Comparison of ENCODE assay signal across 25 cellular contexts in genomic region chr9:111198936-111199335, GRCh38.
"Had no signal": no experiment of that assay in that cellular context is flagged by ENCODE, and none has a peak within 500 bp of the region (broad histone marks: within the 10 kb centered on the region; RNA-seq: fewer than 3 reads in every experiment).

No MANE protein-coding gene starts in this region.

- H3K9ac ChIP-seq: neural progenitor cell had no signal

- H2AFZ ChIP-seq: hepatocyte, neural progenitor cell had no signal

- H3K4me2 ChIP-seq: hepatocyte, neural progenitor cell had no signal

- H3K36me3 ChIP-seq: cardiac muscle cell, left lung, neural progenitor cell, sigmoid colon, uterus had no signal

- H3K4me1 ChIP-seq: left lung, sigmoid colon, testis, uterus had no signal

- H3K27ac ChIP-seq: cardiac muscle cell, hepatocyte, left lung, neural progenitor cell, sigmoid colon, testis, uterus had no signal

- H3K27me3 ChIP-seq: cardiac muscle cell, hepatocyte, left lung, neural progenitor cell, sigmoid colon, testis, uterus had no signal

- H3K9me3 ChIP-seq: testis, uterus had no signal

- DNase-seq: activated B cell treated with CpG ODN at 0.5 μM for 24 hours; activated CD4-positive, alpha-beta T cell treated with anti-CD3 and anti-CD28 coated beads for 36 hours; activated CD4-positive, alpha-beta T cell treated with anti-CD3 and anti-CD28 coated beads, Interleukin-2, amount 50 U/mL, for 48 hours; activated CD8-positive, alpha-beta memory T cell treated with anti-CD3 and anti-CD28 coated beads, Interleukin-2, amount 50 U/mL, for 48 hours; activated naive CD4-positive, alpha-beta T cell; activated T-cell treated with anti-CD3 and anti-CD28 coated beads, Interleukin-2, amount 50 U/mL, for 4 hours; amniotic stem cell; effector memory CD4-positive, alpha-beta T cell; foreskin melanocyte; immature natural killer cell; kidney glomerular epithelial cell; left lung; naive thymus-derived CD8-positive, alpha-beta T cell; sigmoid colon; stimulated activated CD4-positive, alpha-beta T cell treated with anti-CD3 and anti-CD28 coated beads, Interleukin-2, amount 100 ng/mL, for 48 hours; stimulated activated CD8-positive, alpha-beta memory T cell treated with anti-CD3 and anti-CD28 coated beads, Interleukin-4, amount 100 ng/mL, for 48 hours; stimulated activated naive CD4-positive, alpha-beta T cell; T-helper 17 cell; testis; trophoblast cell; uterus had no signal

- H3K79me2 ChIP-seq: hepatocyte had no signal

- H3K4me3 ChIP-seq: cardiac muscle cell, hepatocyte, left lung, lung, neural progenitor cell, sigmoid colon, testis, uterus had no signal
